Comparison of ENCODE assay signal across 36 cellular contexts in the genomic region with DNA sequence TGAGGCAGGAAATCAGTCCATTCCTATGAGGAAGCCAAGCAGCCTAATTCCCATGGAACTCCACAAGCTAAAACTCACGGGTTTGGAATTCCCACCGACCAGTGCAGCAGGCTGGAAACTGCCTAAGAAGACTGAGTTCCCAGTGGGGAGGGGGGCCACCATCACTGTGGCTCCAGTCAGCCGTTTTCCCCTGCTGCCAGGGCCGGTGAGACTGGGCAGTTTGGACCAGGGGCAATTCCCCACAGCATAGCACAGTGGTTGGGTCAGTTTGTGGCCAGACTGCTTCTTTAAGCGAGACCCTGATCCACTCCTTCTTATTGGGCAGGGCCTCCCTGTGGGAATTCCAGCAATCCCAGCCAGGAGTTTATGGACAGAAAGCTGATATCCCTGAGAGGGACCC. TPM values are rescaled to one million over a fixed set of nuclear protein-coding genes. Genes with fewer than 3 reads are reported as not detected.
"Had no signal": no experiment of that assay in that cellular context is flagged by ENCODE, and none has a peak within 500 bp of the region (broad histone marks: within the 10 kb centered on the region; RNA-seq: fewer than 3 reads in every experiment).

No MANE protein-coding gene starts in this region.

- H3K27me3 ChIP-seq: esophagus muscularis mucosa, foreskin keratinocyte, gastroesophageal sphincter, heart right ventricle, left lung, neutrophil, testis, tibial artery had no signal

- DNase-seq: effector CD8-positive, alpha-beta T cell; endodermal cell; foreskin keratinocyte; glutamatergic neuron; heart right ventricle; hippocampal formation; left lung; mesenchymal stem cell; mucosa of descending colon; naive B cell; pancreas; stimulated activated CD4-positive, alpha-beta T cell treated with anti-CD3 and anti-CD28 coated beads, Interleukin-2, amount 100 ng/mL, for 24 hours; stimulated activated CD4-positive, alpha-beta T cell treated with anti-CD3 and anti-CD28 coated beads, Interleukin-4, amount 100 ng/mL, for 24 hours; stimulated activated naive CD8-positive, alpha-beta T cell treated with anti-CD3 and anti-CD28 coated beads, Interleukin-15, Interleukin-2, amounts not matched to agents 100 U/mL and 50 U/mL, for 24 hours; substantia nigra; testis; tibial artery had no signal

- FAIRE-seq: colon, islet of Langerhans, pancreas had no signal

- H3K4me3 ChIP-seq: esophagus muscularis mucosa, gastroesophageal sphincter, heart right ventricle, left lung, mucosa of descending colon, pancreas, testis, tibial artery had no signal

- ATAC-seq: foreskin keratinocyte; gastroesophageal sphincter; heart right ventricle; left lung; mucosa of descending colon; natural killer cell treated with Interleukin-12 subunit alpha and Interleukin-12 subunit beta and Interleukin-15 and Interleukin-18, amount 100 ng/mL, for 72 hours; pancreas; sciatic nerve; stimulated activated effector memory CD8-positive, alpha-beta T cell treated with anti-CD3 and anti-CD28 coated beads, Interleukin-12 subunit alpha, Interleukin-12 subunit beta, amount 100 ng/mL, for 72 hours; stimulated activated naive CD8-positive, alpha-beta T cell treated with anti-CD3 and anti-CD28 coated beads, Interleukin-15, Interleukin-2, amounts not matched to agents 100 U/mL and 50 U/mL, for 24 hours had no signal

- H3K36me3 ChIP-seq: esophagus muscularis mucosa, gastroesophageal sphincter, heart right ventricle, left lung, neutrophil, pancreas, tibial artery had no signal

RNA-seq across cellular contexts. Expression of a gene that starts 20.6 kb away (rescaled TPM):
- total RNA-seq: cerebellum; endodermal cell; esophagus muscularis mucosa; foreskin keratinocyte; gastroesophageal sphincter; heart right ventricle; left lung; lower leg skin; lung microvascular endothelial cell; mesothelial cell of epicardium; mucosa of descending colon; natural killer cell treated with Interleukin-12 subunit alpha and Interleukin-12 subunit beta and Interleukin-15 and Interleukin-18, amount 100 ng/mL, for 72 hours; neural crest cell; omental fat pad; pancreas; posterior vena cava; pulmonary artery endothelial cell; sciatic nerve; skeletal muscle tissue; urinary bladder had no signal

RNA-seq across cellular contexts. Expression of a gene that starts 23.9 kb away (rescaled TPM):
- total RNA-seq: cerebellum; endodermal cell; esophagus muscularis mucosa; fibroblast of lung; foreskin keratinocyte; gastroesophageal sphincter; heart right ventricle; left lung; lower leg skin; lung microvascular endothelial cell; mesothelial cell of epicardium; mucosa of descending colon; natural killer cell treated with Interleukin-12 subunit alpha and Interleukin-12 subunit beta and Interleukin-15 and Interleukin-18, amount 100 ng/mL, for 72 hours; neural crest cell; omental fat pad; pancreas; posterior vena cava; pulmonary artery endothelial cell; sciatic nerve; skeletal muscle tissue; urinary bladder had no signal
